8 cellular contexts compared by ENCODE assay signal in genomic region chr2:20050104-20050711, GRCh38. TPM values are rescaled to one million over a fixed set of nuclear protein-coding genes. Genes with fewer than 3 reads are reported as not detected.
DNase-seq lines count a peak whose midpoint lies in the region; ATAC-seq and TF ChIP-seq lines count a peak whose summit lies in the region.

No MANE protein-coding gene starts in this region.

- H3K27me3 ChIP-seq in right cardiac atrium (ENCODE audit: control insufficient read depth, insufficient read depth) (no peaks in the 10 kb centered on the region), spleen (replicated peaks in 1 of 7) (peaks cover 0 to 11% (median 0%) of the 10 kb centered on the region in 7 donors)

- H3K27me3 Mint-ChIP-seq in activated CD8-positive, alpha-beta memory T cell treated with anti-CD3 and anti-CD28 coated beads, Interleukin-2, amount 10 ng/mL, durations not matched to agents 7 days and 5 days, result peaks cover 5% of the 10 kb centered on the region
- H3K27me3 Mint-ChIP-seq in activated CD4-positive, alpha-beta memory T cell treated with anti-CD3 and anti-CD28 coated beads, Interleukin-2, amount 10 ng/mL, durations not matched to agents 7 days and 5 days, result peaks cover 7% of the 10 kb centered on the region

- peak overlapping the region; percentile 100 for H3K27ac ChIP-seq in right cardiac atrium (ENCODE audit: low read length)
- peak overlapping the region; percentile 93 to 99 (median 97) for H3K27ac ChIP-seq in spleen

- peak in 1 of 3 donors; percentile 42 for TF ChIP-seq POLR2A in spleen (IDR thresholded peaks at IDR 0.05)

- ATAC-seq in activated CD8-positive, alpha-beta memory T cell treated with anti-CD3 and anti-CD28 coated beads, Interleukin-2, amount 10 ng/mL, durations not matched to agents 7 days and 5 days, result no peak
- peak; percentile 23 for ATAC-seq in HG02885 (IDR thresholded peaks at IDR 0.05; ENCODE audit: poor library complexity, unreplicated experiment)
- no peak for ATAC-seq in right cardiac atrium
- ATAC-seq in HG03045 (IDR thresholded peaks at IDR 0.05; ENCODE audit: unreplicated experiment), result no peak

- POLR2A ChIA-PET in activated CD4-positive, alpha-beta memory T cell treated with anti-CD3 and anti-CD28 coated beads, Interleukin-2, amount 10 ng/mL, durations not matched to agents 7 days and 5 days (lab: Charles Lee), result interaction anchor here (0.7 to 2.8 kb wide), 4 partner anchors 11 to 60 kb away, joined by 3 to 10 read pairs (median 4); partner anchors contain the start of gene WDR35

- under 1% methylated on average over 11 of the region's 11 CpGs for WGBS in right cardiac atrium
- WGBS in spleen, 5 donors, result 0 to 2% (median 1%) methylated on average over 11 of the region's 11 CpGs

- H3K4me1 ChIP-seq in right cardiac atrium (ENCODE audit: control insufficient read depth, insufficient read depth, low read length) (no peaks in the 10 kb centered on the region), spleen (peaks cover 22 to 64% (median 43%) of the 10 kb centered on the region in 6 donors)

- H3K4me1 Mint-ChIP-seq in activated CD8-positive, alpha-beta memory T cell treated with anti-CD3 and anti-CD28 coated beads, Interleukin-2, amount 10 ng/mL, durations not matched to agents 7 days and 5 days, result peaks cover 26% of the 10 kb centered on the region
- H3K4me1 Mint-ChIP-seq in activated CD4-positive, alpha-beta memory T cell treated with anti-CD3 and anti-CD28 coated beads, Interleukin-2, amount 10 ng/mL, durations not matched to agents 7 days and 5 days, result peaks cover 27% of the 10 kb centered on the region

- intact Hi-C loops in right cardiac atrium (cut with DNase I) (no loop called here), spleen (cut with DNase I; ENCODE audit: low total_unique reads) (no loop called here)

- H3K4me3 Mint-ChIP-seq in activated CD8-positive, alpha-beta memory T cell treated with anti-CD3 and anti-CD28 coated beads, Interleukin-2, amount 10 ng/mL, durations not matched to agents 7 days and 5 days, result no peak overlapping the region
- H3K4me3 Mint-ChIP-seq in activated CD4-positive, alpha-beta memory T cell treated with anti-CD3 and anti-CD28 coated beads, Interleukin-2, amount 10 ng/mL, durations not matched to agents 7 days and 5 days, result no peak overlapping the region

- TF ChIP-seq CTCF in spleen (IDR thresholded peaks at IDR 0.05 in 8 of 11, conservative IDR thresholded peaks at IDR 0.05 in 3 of 11), result no peak

- H3K27ac Mint-ChIP-seq in activated CD8-positive, alpha-beta memory T cell treated with anti-CD3 and anti-CD28 coated beads, Interleukin-2, amount 10 ng/mL, durations not matched to agents 7 days and 5 days, result no peak overlapping the region
- no peak overlapping the region for H3K27ac Mint-ChIP-seq in activated CD4-positive, alpha-beta memory T cell treated with anti-CD3 and anti-CD28 coated beads, Interleukin-2, amount 10 ng/mL, durations not matched to agents 7 days and 5 days

- no peaks in the 10 kb centered on the region for H3K9me3 Mint-ChIP-seq in activated CD8-positive, alpha-beta memory T cell treated with anti-CD3 and anti-CD28 coated beads, Interleukin-2, amount 10 ng/mL, durations not matched to agents 7 days and 5 days (ENCODE audit: low read depth)
- H3K9me3 Mint-ChIP-seq in activated CD4-positive, alpha-beta memory T cell treated with anti-CD3 and anti-CD28 coated beads, Interleukin-2, amount 10 ng/mL, durations not matched to agents 7 days and 5 days, result no peaks in the 10 kb centered on the region

- CTCF ChIA-PET in activated CD8-positive, alpha-beta memory T cell treated with anti-CD3 and anti-CD28 coated beads, Interleukin-2, amount 10 ng/mL, durations not matched to agents 7 days and 5 days (lab: Charles Lee), result interaction anchor here (0.9 to 3.1 kb wide), 2 partner anchors 35 to 36 kb away, joined by 3 to 13 read pairs; no protein-coding TSS in a partner anchor
- CTCF ChIA-PET in activated CD4-positive, alpha-beta memory T cell treated with anti-CD3 and anti-CD28 coated beads, Interleukin-2, amount 10 ng/mL, durations not matched to agents 7 days and 5 days (lab: Charles Lee), result interaction anchor here (5.3 kb wide), 1 partner anchor 35 kb away, joined by 30 read pairs; no protein-coding TSS in a partner anchor

- H3K4me3 ChIP-seq in right cardiac atrium (ENCODE audit: low read length), result peak overlapping the region; percentile 97
- peak overlapping the region; percentile 59 to 82 (median 70) for H3K4me3 ChIP-seq in spleen

- DNase-seq in activated CD8-positive, alpha-beta memory T cell treated with anti-CD3 and anti-CD28 coated beads, Interleukin-2, amount 10 ng/mL, durations not matched to agents 7 days and 5 days, result peak; percentile 61
- DNase-seq in activated CD8-positive, alpha-beta memory T cell treated with anti-CD3 and anti-CD28 coated beads, Interleukin-2, amount 50 U/mL, for 48 hours, result no peak
- peak; percentile 33 for DNase-seq in NCI-H510A treated with DMSO at 0.1 percent for 48 hours (lab: John Stamatoyannopoulos, UW)
- DNase-seq in activated CD4-positive, alpha-beta memory T cell treated with anti-CD3 and anti-CD28 coated beads, Interleukin-2, amount 10 ng/mL, durations not matched to agents 7 days and 5 days, result peak; percentile 49
- DNase-seq in right cardiac atrium, result no peak
- no peak for DNase-seq in spleen

- peaks cover 0 to 14% (median 0%) of the 10 kb centered on the region in 6 donors for H3K36me3 ChIP-seq in spleen

- H3K36me3 Mint-ChIP-seq in activated CD8-positive, alpha-beta memory T cell treated with anti-CD3 and anti-CD28 coated beads, Interleukin-2, amount 10 ng/mL, durations not matched to agents 7 days and 5 days, result peaks cover 2% of the 10 kb centered on the region
- H3K36me3 Mint-ChIP-seq in activated CD4-positive, alpha-beta memory T cell treated with anti-CD3 and anti-CD28 coated beads, Interleukin-2, amount 10 ng/mL, durations not matched to agents 7 days and 5 days (ENCODE audit: low read depth), result peaks cover 2% of the 10 kb centered on the region

- H3K9me3 ChIP-seq in right cardiac atrium (ENCODE audit: control insufficient read depth, low read length), result no peaks in the 10 kb centered on the region
- no peaks in the 10 kb centered on the region for H3K9me3 ChIP-seq in spleen

RNA-seq across cellular contexts. Expression of gene LAPTM4A, which starts 1.2 kb away (rescaled TPM):
- 10 to 100 TPM; 20.5 to 24.1 TPM for total RNA-seq in activated CD8-positive, alpha-beta memory T cell treated with anti-CD3 and anti-CD28 coated beads, Interleukin-2, amount 10 ng/mL, durations not matched to agents 7 days and 5 days
- 10 to 100 TPM; 36.1 to 36.7 TPM for total RNA-seq in activated CD4-positive, alpha-beta memory T cell treated with anti-CD3 and anti-CD28 coated beads, Interleukin-2, amount 10 ng/mL, durations not matched to agents 7 days and 5 days
- total RNA-seq in right cardiac atrium, result 100 to 1,000 TPM; 178 to 208 (median 191) TPM
- polyA plus RNA-seq in right cardiac atrium, result 224 TPM
- 100 to 1,000 TPM in 5 of 7 donors, 10 to 100 TPM in 2; 95.1 to 158 (median 122) TPM for total RNA-seq in spleen
- polyA plus RNA-seq in spleen, result 100 to 1,000 TPM in 1 of 3 donors, 10 to 100 TPM in 2; 54.9 to 105 (median 95.0) TPM

RNA-seq across cellular contexts. Expression of gene MATN3, which starts 37.7 kb away (rescaled TPM):
- total RNA-seq in activated CD8-positive, alpha-beta memory T cell treated with anti-CD3 and anti-CD28 coated beads, Interleukin-2, amount 10 ng/mL, durations not matched to agents 7 days and 5 days, result not detected
- not detected for total RNA-seq in activated CD4-positive, alpha-beta memory T cell treated with anti-CD3 and anti-CD28 coated beads, Interleukin-2, amount 10 ng/mL, durations not matched to agents 7 days and 5 days
- under 1 TPM; 0.23 to 0.38 (median 0.30) TPM for total RNA-seq in right cardiac atrium
- 0.29 TPM for polyA plus RNA-seq in right cardiac atrium
- under 1 TPM in 4 of 7 donors, not detected in 3; 0.17 to 0.76 (median 0.48) TPM for total RNA-seq in spleen
- under 1 TPM; 0.07 to 0.24 (median 0.16) TPM for polyA plus RNA-seq in spleen

Comparison
In these comparisons a context has a peak if more than half of its experiments do, and no peak if none do; other contexts are left out.
1. DNase-seq: peak in activated CD8-positive, alpha-beta memory T cell treated with anti-CD3 and anti-CD28 coated beads, Interleukin-2, amount 10 ng/mL, durations not matched to agents 7 days and 5 days (single experiment), NCI-H510A treated with DMSO at 0.1 percent for 48 hours (single experiment) and activated CD4-positive, alpha-beta memory T cell treated with anti-CD3 and anti-CD28 coated beads, Interleukin-2, amount 10 ng/mL, durations not matched to agents 7 days and 5 days (single experiment); none in activated CD8-positive, alpha-beta memory T cell treated with anti-CD3 and anti-CD28 coated beads, Interleukin-2, amount 50 U/mL, for 48 hours (single experiment), right cardiac atrium (0 of 3) and spleen (single experiment).